ENCODE assay signal across 2 cellular contexts in genomic region chr1:39174400-39175081, GRCh38.
TF ChIP-seq lines count a peak whose summit lies in the region.

No MANE protein-coding gene starts in this region.

TF ChIP-seq in K562, 482 proteins besides CTCF, POLR2A, EP300 and RAD21:
- TF ChIP-seq HNRNPL (IDR thresholded peaks at IDR 0.05; ENCODE audit: low read depth, low read length), result no peak
- TF ChIP-seq EP400 (IDR thresholded peaks at IDR 0.05), result no peak
- TF ChIP-seq, protein P1, sequence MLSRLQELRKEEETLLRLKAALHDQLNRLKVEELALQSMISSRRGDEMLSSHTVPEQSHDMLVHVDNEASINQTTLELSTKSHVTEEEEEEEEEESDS (CRISPR knock-in tag; IDR thresholded peaks at IDR 0.05), result no peak
- no peak for TF ChIP-seq NR2C1 (IDR thresholded peaks at IDR 0.05)
- TF ChIP-seq NR2C1 (tag; IDR thresholded peaks at IDR 0.05), result no peak
- TF ChIP-seq ASH1L (IDR thresholded peaks at IDR 0.05; ENCODE audit: borderline replicate concordance, low read depth, partially characterized antibody), result no peak
- TF ChIP-seq SMC3 (conservative IDR thresholded peaks at IDR 0.05; ENCODE audit: insufficient read depth, low read depth, low read length), result no peak
- TF ChIP-seq CREB1 (IDR thresholded peaks at IDR 0.05), result no peak
- TF ChIP-seq CREB1 (CRISPR knock-in tag; IDR thresholded peaks at IDR 0.05), result 0 out of 2 replicates have a peak, but pooled peaks have one; percentile 14

TF ChIP-seq in HepG2, 621 proteins besides CTCF, POLR2A, EP300 and RAD21:
- no peak for TF ChIP-seq CHD4 (IDR thresholded peaks at IDR 0.05; ENCODE audit: borderline replicate concordance, low read length)
- no peak for TF ChIP-seq ELF1 (CRISPR knock-in tag; IDR thresholded peaks at IDR 0.05)
- TF ChIP-seq ZNF251 (CRISPR knock-in tag; IDR thresholded peaks at IDR 0.05), result no peak
- no peak for TF ChIP-seq ZNF274 (CRISPR knock-in tag; IDR thresholded peaks at IDR 0.05)
- 0 out of 4 replicates have a peak, but pooled peaks of 1 of the 2 experiments have one; percentile 6 for TF ChIP-seq MAFK (conservative IDR thresholded peaks at IDR 0.05 in 1 of 2, IDR thresholded peaks at IDR 0.05 in 1 of 2; ENCODE audit: low read length in 2 of 2)
- TF ChIP-seq FOXA1 (IDR thresholded peaks at IDR 0.05), result no peak
- peak; percentile 50 for TF ChIP-seq FOXA1 (CRISPR knock-in tag; IDR thresholded peaks at IDR 0.05)
- TF ChIP-seq FOXA3 (CRISPR knock-in tag; IDR thresholded peaks at IDR 0.05), result peak; percentile 54; the same call in 1 of the 2 replicates
